Comparison of ENCODE assay signal across 8 cellular contexts in genomic region chr4:147780137-147780777, GRCh38. TPM values are rescaled to one million over a fixed set of nuclear protein-coding genes. Genes with fewer than 3 reads are reported as not detected.
DNase-seq lines count a peak whose midpoint lies in the region; ATAC-seq and TF ChIP-seq lines count a peak whose summit lies in the region.

No MANE protein-coding gene starts in this region.

- H3K4me1 Mint-ChIP-seq in activated naive CD8-positive, alpha-beta T cell treated with anti-CD3 and anti-CD28 coated beads, Interleukin-2, amount 10 ng/mL, durations not matched to agents 7 days and 5 days, result peaks cover 8% of the 10 kb centered on the region
- H3K4me1 Mint-ChIP-seq in activated naive CD8-positive, alpha-beta T cell treated with anti-CD3 and anti-CD28 coated beads for 36 hours, result peaks cover 20% of the 10 kb centered on the region
- peaks cover 37% of the 10 kb centered on the region for H3K4me1 Mint-ChIP-seq in activated T-helper 17 cell treated with anti-CD3 and anti-CD28 coated beads, Interleukin-2, amount 50 U/mL, for 72 hours
- peaks cover 8% of the 10 kb centered on the region for H3K4me1 Mint-ChIP-seq in CD8-positive, alpha-beta T cell (ENCODE audit: low read depth)

- no peaks in the 10 kb centered on the region for H3K9me3 Mint-ChIP-seq in activated naive CD8-positive, alpha-beta T cell treated with anti-CD3 and anti-CD28 coated beads, Interleukin-2, amount 10 ng/mL, durations not matched to agents 7 days and 5 days
- no peaks in the 10 kb centered on the region for H3K9me3 Mint-ChIP-seq in activated naive CD8-positive, alpha-beta T cell treated with anti-CD3 and anti-CD28 coated beads for 36 hours
- H3K9me3 Mint-ChIP-seq in activated T-helper 17 cell treated with anti-CD3 and anti-CD28 coated beads, Interleukin-2, amount 50 U/mL, for 72 hours, result no peaks in the 10 kb centered on the region
- no peaks in the 10 kb centered on the region for H3K9me3 Mint-ChIP-seq in CD8-positive, alpha-beta T cell

- H3K36me3 ChIP-seq in upper lobe of right lung, result no peaks in the 10 kb centered on the region
- no peaks in the 10 kb centered on the region for H3K36me3 ChIP-seq in CD8-positive, alpha-beta T cell (ENCODE audit: insufficient read depth, low read length)

- H3K27ac ChIP-seq in upper lobe of right lung, result no peak overlapping the region
- no peak overlapping the region for H3K27ac ChIP-seq in CD8-positive, alpha-beta T cell (ENCODE audit: low read depth, low read length)

- H3K9me3 ChIP-seq in upper lobe of right lung, result no peaks in the 10 kb centered on the region
- no peaks in the 10 kb centered on the region for H3K9me3 ChIP-seq in CD8-positive, alpha-beta T cell (ENCODE audit: low read length)

- H3K4me3 Mint-ChIP-seq in activated naive CD8-positive, alpha-beta T cell treated with anti-CD3 and anti-CD28 coated beads, Interleukin-2, amount 10 ng/mL, durations not matched to agents 7 days and 5 days, result no peak overlapping the region
- no peak overlapping the region for H3K4me3 Mint-ChIP-seq in activated naive CD8-positive, alpha-beta T cell treated with anti-CD3 and anti-CD28 coated beads for 36 hours
- H3K4me3 Mint-ChIP-seq in activated T-helper 17 cell treated with anti-CD3 and anti-CD28 coated beads, Interleukin-2, amount 50 U/mL, for 72 hours, result peak overlapping the region; percentile 70
- no peak overlapping the region for H3K4me3 Mint-ChIP-seq in CD8-positive, alpha-beta T cell

- no peaks in the 10 kb centered on the region for H3K27me3 Mint-ChIP-seq in activated naive CD8-positive, alpha-beta T cell treated with anti-CD3 and anti-CD28 coated beads, Interleukin-2, amount 10 ng/mL, durations not matched to agents 7 days and 5 days
- no peaks in the 10 kb centered on the region for H3K27me3 Mint-ChIP-seq in activated naive CD8-positive, alpha-beta T cell treated with anti-CD3 and anti-CD28 coated beads for 36 hours
- no peaks in the 10 kb centered on the region for H3K27me3 Mint-ChIP-seq in activated T-helper 17 cell treated with anti-CD3 and anti-CD28 coated beads, Interleukin-2, amount 50 U/mL, for 72 hours
- H3K27me3 Mint-ChIP-seq in CD8-positive, alpha-beta T cell (ENCODE audit: low read depth), result no peaks in the 10 kb centered on the region

- no peak for TF ChIP-seq CTCF in upper lobe of right lung (IDR thresholded peaks at IDR 0.05)
- TF ChIP-seq CTCF in CD8-positive, alpha-beta T cell (IDR thresholded peaks at IDR 0.05), result no peak

- no peaks in the 10 kb centered on the region for H3K27me3 ChIP-seq in upper lobe of right lung
- no peaks in the 10 kb centered on the region for H3K27me3 ChIP-seq in CD8-positive, alpha-beta T cell (ENCODE audit: insufficient read depth, low read length)

- peaks cover 2% of the 10 kb centered on the region for H3K4me1 ChIP-seq in upper lobe of right lung
- no peaks in the 10 kb centered on the region for H3K4me1 ChIP-seq in CD8-positive, alpha-beta T cell (ENCODE audit: insufficient read depth, low read length)

- H3K36me3 Mint-ChIP-seq in activated naive CD8-positive, alpha-beta T cell treated with anti-CD3 and anti-CD28 coated beads, Interleukin-2, amount 10 ng/mL, durations not matched to agents 7 days and 5 days, result no peaks in the 10 kb centered on the region
- H3K36me3 Mint-ChIP-seq in activated naive CD8-positive, alpha-beta T cell treated with anti-CD3 and anti-CD28 coated beads for 36 hours, result no peaks in the 10 kb centered on the region
- H3K36me3 Mint-ChIP-seq in activated T-helper 17 cell treated with anti-CD3 and anti-CD28 coated beads, Interleukin-2, amount 50 U/mL, for 72 hours (ENCODE audit: low read depth), result no peaks in the 10 kb centered on the region
- no peaks in the 10 kb centered on the region for H3K36me3 Mint-ChIP-seq in CD8-positive, alpha-beta T cell

- no peak for DNase-seq in activated naive CD8-positive, alpha-beta T cell treated with anti-CD3 and anti-CD28 coated beads, Interleukin-2, amount 10 ng/mL, durations not matched to agents 7 days and 5 days
- no peak for DNase-seq in activated naive CD8-positive, alpha-beta T cell treated with anti-CD3 and anti-CD28 coated beads for 36 hours
- DNase-seq in upper lobe of right lung (peak; percentile 78), Ammon's horn (ENCODE audit: low spot score) (no peak), D341Med (ENCODE audit: low spot score) (no peak)
- no peak for DNase-seq in CD8-positive, alpha-beta T cell

- no peak for ATAC-seq in activated naive CD8-positive, alpha-beta T cell treated with anti-CD3 and anti-CD28 coated beads, Interleukin-2, amount 10 ng/mL, durations not matched to agents 7 days and 5 days (ENCODE audit: low read depth)
- ATAC-seq in HG03039 (IDR thresholded peaks at IDR 0.05; ENCODE audit: unreplicated experiment) (peak; percentile 59), upper lobe of right lung (peak; percentile 89)
- peak; percentile 75 for ATAC-seq in activated T-helper 17 cell treated with anti-CD3 and anti-CD28 coated beads, Interleukin-2, amount 50 U/mL, for 72 hours (replicated peaks)
- no peak for ATAC-seq in CD8-positive, alpha-beta T cell

- POLR2A ChIA-PET in activated naive CD8-positive, alpha-beta T cell treated with anti-CD3 and anti-CD28 coated beads, Interleukin-2, amount 10 ng/mL, durations not matched to agents 7 days and 5 days (lab: Charles Lee), result no interaction called here
- POLR2A ChIA-PET in CD8-positive, alpha-beta T cell (lab: Charles Lee), result interaction anchor here (1.3 kb wide), 1 partner anchor 48 kb away, joined by 4 read pairs; the partner anchor contains the start of gene ARHGAP10

- H3K27ac Mint-ChIP-seq in activated naive CD8-positive, alpha-beta T cell treated with anti-CD3 and anti-CD28 coated beads, Interleukin-2, amount 10 ng/mL, durations not matched to agents 7 days and 5 days, result peak overlapping the region; percentile 1
- no peak overlapping the region for H3K27ac Mint-ChIP-seq in activated naive CD8-positive, alpha-beta T cell treated with anti-CD3 and anti-CD28 coated beads for 36 hours
- H3K27ac Mint-ChIP-seq in activated T-helper 17 cell treated with anti-CD3 and anti-CD28 coated beads, Interleukin-2, amount 50 U/mL, for 72 hours, result peak overlapping the region; percentile 2
- no peak overlapping the region for H3K27ac Mint-ChIP-seq in CD8-positive, alpha-beta T cell

- H3K4me3 ChIP-seq in upper lobe of right lung, result no peak overlapping the region
- H3K4me3 ChIP-seq in CD8-positive, alpha-beta T cell (ENCODE audit: low read depth, low read length), result no peak overlapping the region

- intact Hi-C loops in upper lobe of right lung (cut with DNase I), result no loop called here
- intact Hi-C loops in CD8-positive, alpha-beta T cell (cut with DNase I, micrococcal nuclease), result no loop called here

- CTCF ChIA-PET in CD8-positive, alpha-beta T cell (lab: Charles Lee), result interaction anchor here (1.3 kb wide), 1 partner anchor 86 kb away, joined by 6 read pairs; no protein-coding TSS in a partner anchor

RNA-seq across cellular contexts. Expression of gene ARHGAP10, which starts 48.4 kb away (rescaled TPM):
- total RNA-seq in activated naive CD8-positive, alpha-beta T cell treated with anti-CD3 and anti-CD28 coated beads, Interleukin-2, amount 10 ng/mL, durations not matched to agents 7 days and 5 days, result 1 to 10 TPM; 6.5 to 6.6 TPM
- total RNA-seq in activated naive CD8-positive, alpha-beta T cell treated with anti-CD3 and anti-CD28 coated beads for 36 hours, result 1 to 10 TPM; 5.8 to 6.1 TPM
- total RNA-seq in activated T-helper 17 cell treated with anti-CD3 and anti-CD28 coated beads, Interleukin-2, amount 50 U/mL, for 72 hours, result 10 to 100 TPM; 11.1 to 14.7 TPM
- 26.9 TPM for total RNA-seq in upper lobe of right lung
- 1 to 10 TPM; 7.2 to 7.4 TPM for total RNA-seq in CD8-positive, alpha-beta T cell

Comparison
In these comparisons a context has a peak if more than half of its experiments do, and no peak if none do; other contexts are left out.
1. H3K27ac Mint-ChIP-seq: peak in activated naive CD8-positive, alpha-beta T cell treated with anti-CD3 and anti-CD28 coated beads, Interleukin-2, amount 10 ng/mL, durations not matched to agents 7 days and 5 days (single experiment) and activated T-helper 17 cell treated with anti-CD3 and anti-CD28 coated beads, Interleukin-2, amount 50 U/mL, for 72 hours (single experiment); none in activated naive CD8-positive, alpha-beta T cell treated with anti-CD3 and anti-CD28 coated beads for 36 hours (single experiment) and CD8-positive, alpha-beta T cell (single experiment).
2. ATAC-seq: peak in HG03039 (single experiment), activated T-helper 17 cell treated with anti-CD3 and anti-CD28 coated beads, Interleukin-2, amount 50 U/mL, for 72 hours (single experiment) and upper lobe of right lung (single experiment); none in activated naive CD8-positive, alpha-beta T cell treated with anti-CD3 and anti-CD28 coated beads, Interleukin-2, amount 10 ng/mL, durations not matched to agents 7 days and 5 days (single experiment) and CD8-positive, alpha-beta T cell (single experiment).